ENCODE assay signal across 23 cellular contexts in the genomic region with DNA sequence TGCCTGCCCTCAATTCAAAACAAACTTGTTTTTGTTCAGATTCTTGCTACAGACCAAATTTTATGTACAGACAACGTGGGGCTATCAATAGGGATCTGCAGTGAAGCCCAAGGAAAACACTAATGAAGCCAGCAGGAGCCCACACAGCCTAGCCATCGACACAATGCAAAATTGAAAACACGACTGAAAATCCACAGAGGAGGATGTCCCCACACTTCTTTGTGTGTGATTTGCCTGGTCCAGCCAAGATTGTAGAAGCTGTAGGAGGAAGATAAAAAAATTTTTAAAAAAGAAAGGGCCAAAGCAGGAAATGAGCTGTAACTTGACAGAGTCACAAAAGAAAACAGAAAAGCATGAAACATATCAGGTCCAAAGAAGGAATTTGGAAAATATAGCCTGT. TPM values are rescaled to one million over a fixed set of nuclear protein-coding genes. Genes with fewer than 3 reads are reported as not detected.
DNase-seq lines count a peak whose midpoint lies in the region; ATAC-seq, FAIRE-seq and TF ChIP-seq lines count a peak whose summit lies in the region.
"Had no signal": no experiment of that assay in that cellular context is flagged by ENCODE, and none has a peak within 500 bp of the region (broad histone marks: within the 10 kb centered on the region; RNA-seq: fewer than 3 reads in every experiment).

No MANE protein-coding gene starts in this region.

- no peaks in the 10 kb centered on the region for H3K9me3 ChIP-seq in heart right ventricle
- H3K9me3 ChIP-seq in right atrium auricular region, result no peaks in the 10 kb centered on the region
- H3K9me3 ChIP-seq in K562 (replicated peaks; ENCODE audit: control insufficient read depth, insufficient read depth, low read depth, low read length), result no peaks in the 10 kb centered on the region

- H3K4me2 ChIP-seq in K562 (ENCODE audit: insufficient read depth, low read length), result no peak overlapping the region

- ATAC-seq in heart right ventricle (peak in 5 of 8 donors; percentile 61 to 84 (median 73)), K562 (no peak), natural killer cell (no peak)
- ATAC-seq in stimulated activated memory B cell treated with anti-CD40 and anti-IgM and Interleukin-4, amounts not matched to agents 10 μg/mL and 1 μg/mL and 100 μg/mL, for 72 hours, result no peak
- ATAC-seq: PC-3 had no signal

- peak overlapping the region in 6 of 10 donors; percentile 19 to 66 (median 36) for H3K27ac ChIP-seq in heart right ventricle
- peak overlapping the region in 1 of 2 donors; percentile 14 for H3K27ac ChIP-seq in right atrium auricular region
- H3K27ac ChIP-seq in K562 (ENCODE audit: extremely low read depth, low read depth, low read length), result no peak overlapping the region
- H3K27ac ChIP-seq: RWPE1 had no signal

- H3K36me3 ChIP-seq in heart right ventricle, result no peaks in the 10 kb centered on the region
- no peaks in the 10 kb centered on the region for H3K36me3 ChIP-seq in right atrium auricular region
- H3K36me3 ChIP-seq in K562 (ENCODE audit: control insufficient read depth, insufficient read depth, low read length), result no peaks in the 10 kb centered on the region

- peaks cover 0 to 10% (median 0%) of the 10 kb centered on the region in 9 donors for H3K4me1 ChIP-seq in heart right ventricle
- no peaks in the 10 kb centered on the region for H3K4me1 ChIP-seq in right atrium auricular region
- H3K4me1 ChIP-seq in K562 (replicated peaks in 1 of 2; ENCODE audit: control insufficient read depth in 2 of 2, insufficient read depth in 2 of 2, low read length in 2 of 2), result peaks cover 0 to 16% of the 10 kb centered on the region in 2 experiments; a peak in 2 of 5 replicates

- H3K79me2 ChIP-seq in K562 (ENCODE audit: control insufficient read depth, insufficient read depth, low read length), result no peaks in the 10 kb centered on the region

- DNase-seq in heart right ventricle (no peak), right atrium auricular region (ENCODE audit: low spot score) (no peak), K562 (ENCODE audit: extremely low read depth in 1 of 4, low spot score in 3 of 4) (no peak), natural killer cell (no peak), SIG-M5 treated with dmso at 0.1 percent for 504 hours (lab: John Stamatoyannopoulos, UW; ENCODE audit: unreplicated experiment) (no peak), AG08395 (ENCODE audit: low spot score) (no peak)
- DNase-seq: AML-193, COR-L47, GF-D8, KG1, NCI-H1048, NCI-H146, NCI-H2081, NCI-H510A, NCI-H774, PC-3 had no signal

- CTCF ChIA-PET in K562 (lab: Yijun Ruan, JAX; ENCODE audit: low intra/inter-chr PET ratio), result no interaction called here

- H3K9ac ChIP-seq in K562 (ENCODE audit: insufficient read depth in 1 of 2, low read depth in 2 of 2, low read length in 2 of 2), result no peak overlapping the region

- no peak for TF ChIP-seq POLR2A in K562 (conservative IDR thresholded peaks at IDR 0.05)

- intact Hi-C loops in heart right ventricle (cut with DNase I), result no loop called here
- intact Hi-C loops in K562 (cut with micrococcal nuclease), result no loop called here
- intact Hi-C loops in natural killer cell (cut with micrococcal nuclease), result no loop called here

- WGBS in heart right ventricle, 2 donors, result 41 to 43% methylated on average over 3 of the region's 3 CpGs
- WGBS in K562 (ENCODE audit: insufficient coverage, low coverage, missing lambda C conversion rate), result 15% methylated on average over 3 of the region's 3 CpGs

- TF ChIP-seq RAD21 in K562 (CRISPR knock-in tag; conservative IDR thresholded peaks at IDR 0.05 in 1 of 2, IDR thresholded peaks at IDR 0.05 in 1 of 2), result no peak

- H3K9me1 ChIP-seq in K562 (ENCODE audit: control insufficient read depth, insufficient read depth, low read length), result no peaks in the 10 kb centered on the region

- TF ChIP-seq CTCF in heart right ventricle (IDR thresholded peaks at IDR 0.05) (no peak), right atrium auricular region (IDR thresholded peaks at IDR 0.05) (no peak), K562 (IDR thresholded peaks at IDR 0.05 in 2 of 3, conservative IDR thresholded peaks at IDR 0.05 in 1 of 3; ENCODE audit: insufficient read depth in 2 of 3, low read depth in 1 of 3, low read length in 3 of 3) (no peak), natural killer cell (IDR thresholded peaks at IDR 0.05) (no peak)

- no peak overlapping the region; the same call in 1 of the 2 replicates for H2AFZ ChIP-seq in K562 (ENCODE audit: low read depth, low read length)

- in situ Hi-C loops in K562 (cut with MboI), result no loop called here

- TF ChIP-seq EP300 in K562 (IDR thresholded peaks at IDR 0.05; ENCODE audit: low read length), result no peak

- peaks cover 41 to 84% of the 10 kb centered on the region in 2 donors for H3K27me3 Mint-ChIP-seq in natural killer cell (ENCODE audit: low read depth in 2 of 2)
- H3K27me3 Mint-ChIP-seq in stimulated activated memory B cell treated with anti-CD40 and anti-IgM and Interleukin-4, amounts not matched to agents 10 μg/mL and 1 μg/mL and 100 μg/mL, for 72 hours, result peaks cover 40% of the 10 kb centered on the region

- POLR2A ChIA-PET in K562 (lab: Yijun Ruan, JAX), result interaction anchor here (0.6 kb wide), 1 partner anchor 25 kb away, joined by 3 read pairs; no protein-coding TSS in a partner anchor

- H3K4me3 ChIP-seq in heart right ventricle, result no peak overlapping the region
- H3K4me3 ChIP-seq in right atrium auricular region, result no peak overlapping the region
- H3K4me3 ChIP-seq in K562, result no peak overlapping the region

- peak overlapping the region in 1 of 2 donors; percentile 43 for H3K27ac Mint-ChIP-seq in natural killer cell
- H3K27ac Mint-ChIP-seq in stimulated activated memory B cell treated with anti-CD40 and anti-IgM and Interleukin-4, amounts not matched to agents 10 μg/mL and 1 μg/mL and 100 μg/mL, for 72 hours, result no peak overlapping the region
- H3K27ac Mint-ChIP-seq: CD14-positive monocyte had no signal

- no peaks in the 10 kb centered on the region for H4K20me1 ChIP-seq in K562 (replicated peaks; ENCODE audit: control insufficient read depth, insufficient read depth, low read length)

- H3K4me1 Mint-ChIP-seq in natural killer cell, result peaks cover 29 to 31% of the 10 kb centered on the region in 2 donors
- H3K4me1 Mint-ChIP-seq in stimulated activated memory B cell treated with anti-CD40 and anti-IgM and Interleukin-4, amounts not matched to agents 10 μg/mL and 1 μg/mL and 100 μg/mL, for 72 hours, result no peaks in the 10 kb centered on the region
- H3K4me1 Mint-ChIP-seq: CD14-positive monocyte had no signal

- peak; percentile 11 for FAIRE-seq in K562 (lab: Jason Lieb, UNC)
- FAIRE-seq: GM12892, H1 had no signal

- peaks cover 7% of the 10 kb centered on the region for H3K36me3 Mint-ChIP-seq in natural killer cell
- no peaks in the 10 kb centered on the region for H3K36me3 Mint-ChIP-seq in stimulated activated memory B cell treated with anti-CD40 and anti-IgM and Interleukin-4, amounts not matched to agents 10 μg/mL and 1 μg/mL and 100 μg/mL, for 72 hours
- H3K36me3 Mint-ChIP-seq: CD14-positive monocyte had no signal

- H3K27me3 ChIP-seq in heart right ventricle (peaks cover 0 to 4% (median 0%) of the 10 kb centered on the region in 7 donors), right atrium auricular region (no peaks in the 10 kb centered on the region), K562 (ENCODE audit: control insufficient read depth in 2 of 2, insufficient read depth in 2 of 2, low read length in 2 of 2) (no peaks in the 10 kb centered on the region)

- peak overlapping the region; percentile 42 for H3K4me3 Mint-ChIP-seq in natural killer cell
- no peak overlapping the region for H3K4me3 Mint-ChIP-seq in stimulated activated memory B cell treated with anti-CD40 and anti-IgM and Interleukin-4, amounts not matched to agents 10 μg/mL and 1 μg/mL and 100 μg/mL, for 72 hours
- H3K4me3 Mint-ChIP-seq: CD14-positive monocyte had no signal

- BruUV-seq in K562 (replicated peaks; lab: Mats Ljungman, UMichigan), result no TSS peak

- no peaks in the 10 kb centered on the region for H3K9me3 Mint-ChIP-seq in natural killer cell
- no peaks in the 10 kb centered on the region for H3K9me3 Mint-ChIP-seq in stimulated activated memory B cell treated with anti-CD40 and anti-IgM and Interleukin-4, amounts not matched to agents 10 μg/mL and 1 μg/mL and 100 μg/mL, for 72 hours

TF ChIP-seq in K562, 482 proteins besides CTCF, POLR2A, EP300 and RAD21:
- TF ChIP-seq CBFA2T3 (IDR thresholded peaks at IDR 0.05) (0 out of 2 replicates have a peak, but pooled peaks have one; percentile 7), STAT5B (CRISPR knock-in tag; IDR thresholded peaks at IDR 0.05) (no peak), ATF7 (IDR thresholded peaks at IDR 0.05) (no peak)
TF ChIP-seq in K562: peak in this region for 1.

RNA-seq across cellular contexts. Expression of gene HTR4, which starts 34.8 kb away (rescaled TPM):
- 1 to 10 TPM in 1 of 10 donors, under 1 TPM in 8, not detected in 1; 0.23 to 1.1 (median 0.40) TPM for total RNA-seq in heart right ventricle
- polyA plus RNA-seq in heart right ventricle, result under 1 TPM in 1 of 2 donors, not detected in 1; 0.16 TPM
- total RNA-seq in right atrium auricular region, result 1 to 10 TPM; 4.3 to 7.9 TPM
- total RNA-seq in K562 (2011; cell fraction: chromatin; rRNA removed; ENCODE audit: low replicate concordance), result 0.77 and 0.90 TPM in 2 replicates
- 0.17 and 0.26 TPM in 2 replicates for total RNA-seq in K562 (2011; cell fraction: nucleolus; rRNA removed)
- total RNA-seq in K562 (2011; cell fraction: nucleoplasm; rRNA removed), result 0.37 and 0.61 TPM in 2 replicates
- not detected in 2 replicates for total RNA-seq in K562 (2014; rRNA removed)
- total RNA-seq in K562 (2014; rRNA removed; fragmentation: Illumina TruSeq; extraction: Trizol), result not detected in 2 replicates
- not detected in 2 replicates for total RNA-seq in K562 (2015; rRNA removed; fragmentation: Illumina TruSeq; extraction: Trizol)
- total RNA-seq in K562 (2021), result not detected in 2 replicates
- polyA plus RNA-seq in K562 (2011; rRNA removed), result 0.13 TPM in 1 of 2 replicates, not detected in the other
- polyA plus RNA-seq in K562 (2011; cell fraction: cytosol; rRNA removed), result 0.03 and 0.13 TPM in 2 replicates
- polyA plus RNA-seq in K562 (2011; cell fraction: nucleus; rRNA removed), result 0.17 TPM in 1 of 2 replicates, not detected in the other
- polyA plus RNA-seq in K562 (2012), result not detected in 2 replicates
- not detected in 2 replicates for polyA plus RNA-seq in K562 (2014; fragmentation: Illumina TruSeq; extraction: Trizol)
- not detected for polyA plus RNA-seq in K562 (2014; fragmentation: Nextera tagmentation; extraction: Ambion mirVana)
- 0.09 TPM in 1 of 2 replicates, not detected in the other for polyA plus RNA-seq in K562 (2014; rRNA removed)
- 0.15 and 0.60 TPM in 2 replicates for polyA minus RNA-seq in K562 (2011; rRNA and poly(A)+ RNA removed)
- not detected in 2 replicates for polyA minus RNA-seq in K562 (2011; cell fraction: cytosol; rRNA and poly(A)+ RNA removed)
- not detected in 2 replicates for polyA minus RNA-seq in K562 (2011; cell fraction: nucleus; rRNA and poly(A)+ RNA removed)
- not detected for total RNA-seq in natural killer cell
- total RNA-seq: Daoy, H1, M059J, PC-3 had no signal
- polyA plus RNA-seq: CD14-positive monocyte, H1 had no signal

Comparison
In these comparisons a context has a peak if more than half of its experiments do, and no peak if none do; other contexts are left out.
1. ATAC-seq: peak in heart right ventricle (5 of 8); none in K562 (single experiment), natural killer cell (0 of 3) and stimulated activated memory B cell treated with anti-CD40 and anti-IgM and Interleukin-4, amounts not matched to agents 10 μg/mL and 1 μg/mL and 100 μg/mL, for 72 hours (single experiment).